1 cellular context compared by ENCODE assay signal in genomic region chr12:65868878-65869277, GRCh38.
TF ChIP-seq lines count a peak whose summit lies in the region.

No MANE protein-coding gene starts in this region.

TF ChIP-seq in HCT116, 20 proteins besides CTCF, POLR2A, EP300 and RAD21 (continued from another document):
- TF ChIP-seq TCF7L2 (IDR thresholded peaks at IDR 0.05; ENCODE audit: borderline replicate concordance, extremely low read depth, insufficient read depth, insufficient read length) = no peak
- TF ChIP-seq ATF3 (IDR thresholded peaks at IDR 0.05) = no peak
- TF ChIP-seq EGR1 (IDR thresholded peaks at IDR 0.05; ENCODE audit: low read depth) = no peak
- TF ChIP-seq ZNF274 (IDR thresholded peaks at IDR 0.05; ENCODE audit: low read depth, low read length) = no peak
- TF ChIP-seq MAX (IDR thresholded peaks at IDR 0.05) = no peak
- TF ChIP-seq SIN3A (IDR thresholded peaks at IDR 0.05; ENCODE audit: low read depth) = no peak
- no peak for TF ChIP-seq YY1 (IDR thresholded peaks at IDR 0.05; ENCODE audit: extremely low read depth, insufficient replicate concordance, low read depth, low read length)
